ENCODE assay signal across 19 cellular contexts in genomic region chr4:41303372-41304118, GRCh38. TPM values are rescaled to one million over a fixed set of nuclear protein-coding genes. Genes with fewer than 3 reads are reported as not detected.
"Had no signal": no experiment of that assay in that cellular context is flagged by ENCODE, and none has a peak within 500 bp of the region (broad histone marks: within the 10 kb centered on the region; RNA-seq: fewer than 3 reads in every experiment).

No MANE protein-coding gene starts in this region.

- H3K4me1 ChIP-seq: esophagus squamous epithelium, right atrium auricular region, sigmoid colon, stomach, uterus had no signal

- DNase-seq: effector memory CD8-positive, alpha-beta T cell; esophagus squamous epithelium; foreskin fibroblast; left colon; natural killer cell; nucleus accumbens; ovary; sigmoid colon; stimulated activated naive CD4-positive, alpha-beta T cell; substantia nigra; uterus had no signal

- H3K27me3 Mint-ChIP-seq: dendritic cell treated with granulocyte-macrophage colony-stimulating factor and Interleukin-4, amounts not matched to agents 40 ng/mL and 50 ng/mL, for 4 days; effector memory CD8-positive, alpha-beta T cell had no signal

- H3K36me3 Mint-ChIP-seq: memory B cell, mesothelial cell of epicardium, natural killer cell had no signal

- H3K27ac Mint-ChIP-seq: dendritic cell treated with granulocyte-macrophage colony-stimulating factor and Interleukin-4, amounts not matched to agents 40 ng/mL and 50 ng/mL, for 4 days; effector memory CD8-positive, alpha-beta T cell; memory B cell; mesothelial cell of epicardium; natural killer cell had no signal

- H3K4me1 Mint-ChIP-seq: memory B cell, natural killer cell, neural crest cell had no signal

- H3K9me3 Mint-ChIP-seq: dendritic cell treated with granulocyte-macrophage colony-stimulating factor and Interleukin-4, amounts not matched to agents 40 ng/mL and 50 ng/mL, for 4 days; memory B cell had no signal

- H3K36me3 ChIP-seq: esophagus squamous epithelium, ovary, right atrium auricular region, sigmoid colon, stomach, thoracic aorta, uterus had no signal

- H3K27me3 ChIP-seq: esophagus squamous epithelium, ovary, right atrium auricular region, sigmoid colon, stomach, uterus had no signal

- H3K9me3 ChIP-seq: esophagus squamous epithelium, ovary, right atrium auricular region, sigmoid colon, stomach, thoracic aorta, uterus had no signal

- H3K4me3 Mint-ChIP-seq: dendritic cell treated with granulocyte-macrophage colony-stimulating factor and Interleukin-4, amounts not matched to agents 40 ng/mL and 50 ng/mL, for 4 days; effector memory CD8-positive, alpha-beta T cell; memory B cell; mesothelial cell of epicardium; natural killer cell; neural crest cell had no signal

- H3K4me3 ChIP-seq: esophagus squamous epithelium, ovary, right atrium auricular region, sigmoid colon, skin epidermis, stomach, thoracic aorta, uterus had no signal

- H3K27ac ChIP-seq: esophagus squamous epithelium, ovary, right atrium auricular region, sigmoid colon, skin epidermis, stomach, thoracic aorta, uterus had no signal

RNA-seq across cellular contexts. Expression of gene UCHL1, which starts 46.8 kb away (rescaled TPM):
- total RNA-seq: natural killer cell had no signal
